ENCODE assay signal across 1 cellular context in the genomic region with DNA sequence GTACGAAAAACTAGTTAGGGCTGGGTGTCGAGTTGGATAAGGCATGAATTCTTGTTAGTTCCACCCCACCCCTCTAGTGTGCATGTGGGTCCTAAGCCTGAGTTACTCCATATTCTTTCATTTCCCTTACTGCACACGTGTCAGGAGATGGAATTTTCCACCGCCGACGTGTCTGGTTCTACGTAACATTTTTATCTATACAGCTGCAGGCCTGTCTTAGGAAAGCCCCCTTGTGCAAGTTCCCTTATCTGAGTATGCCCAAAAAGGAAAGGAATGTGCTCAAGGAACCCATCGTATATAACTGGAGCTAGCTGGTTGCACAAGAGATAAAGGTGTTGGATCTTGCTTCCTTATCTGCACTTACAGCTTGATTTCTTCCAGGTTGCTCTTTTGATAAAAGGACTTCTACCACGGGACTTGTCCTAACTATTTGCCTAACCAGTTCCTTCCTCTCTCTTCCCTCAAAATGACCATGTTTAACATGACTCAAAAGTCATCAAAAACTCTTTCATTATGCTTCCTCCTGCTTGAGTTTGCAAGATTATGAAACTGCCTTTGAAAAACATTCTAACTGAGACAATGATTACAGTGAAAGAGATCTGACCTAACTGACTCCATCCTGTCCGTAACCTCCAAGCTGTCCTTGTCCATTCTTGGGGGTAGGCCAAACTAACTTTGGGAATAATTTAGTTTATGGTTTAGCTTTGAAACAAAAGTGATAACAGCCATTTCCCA.
TF ChIP-seq lines count a peak whose summit lies in the region.

No MANE protein-coding gene starts in this region.

TF ChIP-seq in HepG2, 621 proteins besides CTCF, POLR2A, EP300 and RAD21 (continued from another document and continues in another):
- TF ChIP-seq IRF9 (CRISPR knock-in tag; IDR thresholded peaks at IDR 0.05; ENCODE audit: borderline replicate concordance) (no peak), ETV5 (CRISPR knock-in tag; IDR thresholded peaks at IDR 0.05; ENCODE audit: borderline replicate concordance) (peak; percentile 96), NKX3-1 (CRISPR knock-in tag; IDR thresholded peaks at IDR 0.05) (peak; percentile 83), ZNF792 (CRISPR knock-in tag; IDR thresholded peaks at IDR 0.05) (peak; percentile 73), SRF (IDR thresholded peaks at IDR 0.05; ENCODE audit: low read depth, low read length) (peak; percentile 99), ZNF30 (CRISPR knock-in tag; IDR thresholded peaks at IDR 0.05) (no peak), NFYB (CRISPR knock-in tag; IDR thresholded peaks at IDR 0.05) (no peak), ZSCAN29 (CRISPR knock-in tag; conservative IDR thresholded peaks at IDR 0.05) (0 out of 2 replicates have a peak, but pooled peaks have one; percentile 51), POGZ (CRISPR knock-in tag; IDR thresholded peaks at IDR 0.05) (peak; percentile 89), ATF7 (IDR thresholded peaks at IDR 0.05) (peak; percentile 14; the same call in 1 of the 2 replicates), ATF7 (CRISPR knock-in tag; IDR thresholded peaks at IDR 0.05) (no peak; the same call in 1 of the 2 replicates), ZFP36 (IDR thresholded peaks at IDR 0.05; ENCODE audit: borderline replicate concordance, low read depth, low read length, partially characterized antibody) (no peak), ZNF34 (CRISPR knock-in tag; IDR thresholded peaks at IDR 0.05; ENCODE audit: borderline replicate concordance) (no peak), THYN1 (CRISPR knock-in tag; IDR thresholded peaks at IDR 0.05; ENCODE audit: borderline replicate concordance, low read depth) (no peak), NR2F1 (CRISPR knock-in tag; IDR thresholded peaks at IDR 0.05) (peak in 1 of 2 experiments; percentile 80; a peak in 1 of 4 replicates), KAT7 (CRISPR knock-in tag; IDR thresholded peaks at IDR 0.05; ENCODE audit: borderline replicate concordance) (0 out of 2 replicates have a peak, but pooled peaks have one; percentile 26), DZIP1 (CRISPR knock-in tag; IDR thresholded peaks at IDR 0.05) (no peak), FOXA1 (IDR thresholded peaks at IDR 0.05) (no peak), FOXA1 (CRISPR knock-in tag; IDR thresholded peaks at IDR 0.05) (peak; percentile 68), FOXK1 (CRISPR knock-in tag; IDR thresholded peaks at IDR 0.05; ENCODE audit: borderline replicate concordance, low read depth) (0 out of 2 replicates have a peak, but pooled peaks have one; percentile 41), ZNF709 (CRISPR knock-in tag; IDR thresholded peaks at IDR 0.05) (no peak), CEBPG (CRISPR knock-in tag; IDR thresholded peaks at IDR 0.05) (peak; percentile 93), SP5 (CRISPR knock-in tag; IDR thresholded peaks at IDR 0.05; ENCODE audit: borderline replicate concordance, low read depth) (peak; percentile 19; the same call in 1 of the 2 replicates), PPARG (CRISPR knock-in tag; conservative IDR thresholded peaks at IDR 0.05) (peak; percentile 73; the same call in 1 of the 2 replicates), XRCC5 (optimal IDR thresholded peaks at IDR 0.05; ENCODE audit: low read length) (no peak), PHB2 (IDR thresholded peaks at IDR 0.05; ENCODE audit: partially characterized antibody) (no peak), ZNF547 (CRISPR knock-in tag; IDR thresholded peaks at IDR 0.05) (no peak), MEIS2 (CRISPR knock-in tag; IDR thresholded peaks at IDR 0.05) (peak; percentile 71), ZNF263 (CRISPR knock-in tag; IDR thresholded peaks at IDR 0.05) (no peak), MZF1 (CRISPR knock-in tag; IDR thresholded peaks at IDR 0.05; ENCODE audit: borderline replicate concordance) (no peak), ARNTL (CRISPR knock-in tag; IDR thresholded peaks at IDR 0.05) (peak; percentile 95), ARID2 (CRISPR knock-in tag; IDR thresholded peaks at IDR 0.05; ENCODE audit: borderline replicate concordance) (no peak), ZNF234 (CRISPR knock-in tag; conservative IDR thresholded peaks at IDR 0.05) (no peak), BRD4 (CRISPR knock-in tag; IDR thresholded peaks at IDR 0.05) (peak; percentile 96)
- TF ChIP-seq, protein P1, sequence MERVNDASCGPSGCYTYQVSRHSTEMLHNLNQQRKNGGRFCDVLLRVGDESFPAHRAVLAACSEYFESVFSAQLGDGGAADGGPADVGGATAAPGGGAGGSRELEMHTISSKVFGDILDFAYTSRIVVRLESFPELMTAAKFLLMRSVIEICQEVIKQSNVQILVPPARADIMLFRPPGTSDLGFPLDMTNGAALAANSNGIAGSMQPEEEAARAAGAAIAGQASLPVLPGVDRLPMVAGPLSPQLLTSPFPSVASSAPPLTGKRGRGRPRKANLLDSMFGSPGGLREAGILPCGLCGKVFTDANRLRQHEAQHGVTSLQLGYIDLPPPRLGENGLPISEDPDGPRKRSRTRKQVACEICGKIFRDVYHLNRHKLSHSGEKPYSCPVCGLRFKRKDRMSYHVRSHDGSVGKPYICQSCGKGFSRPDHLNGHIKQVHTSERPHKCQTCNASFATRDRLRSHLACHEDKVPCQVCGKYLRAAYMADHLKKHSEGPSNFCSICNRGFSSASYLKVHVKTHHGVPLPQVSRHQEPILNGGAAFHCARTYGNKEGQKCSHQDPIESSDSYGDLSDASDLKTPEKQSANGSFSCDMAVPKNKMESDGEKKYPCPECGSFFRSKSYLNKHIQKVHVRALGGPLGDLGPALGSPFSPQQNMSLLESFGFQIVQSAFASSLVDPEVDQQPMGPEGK (CRISPR knock-in tag; IDR thresholded peaks at IDR 0.05) = peak; percentile 77
- TF ChIP-seq, protein P2, sequence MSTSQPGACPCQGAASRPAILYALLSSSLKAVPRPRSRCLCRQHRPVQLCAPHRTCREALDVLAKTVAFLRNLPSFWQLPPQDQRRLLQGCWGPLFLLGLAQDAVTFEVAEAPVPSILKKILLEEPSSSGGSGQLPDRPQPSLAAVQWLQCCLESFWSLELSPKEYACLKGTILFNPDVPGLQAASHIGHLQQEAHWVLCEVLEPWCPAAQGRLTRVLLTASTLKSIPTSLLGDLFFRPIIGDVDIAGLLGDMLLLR (CRISPR knock-in tag; IDR thresholded peaks at IDR 0.05) = no peak
- TF ChIP-seq, protein P3, sequence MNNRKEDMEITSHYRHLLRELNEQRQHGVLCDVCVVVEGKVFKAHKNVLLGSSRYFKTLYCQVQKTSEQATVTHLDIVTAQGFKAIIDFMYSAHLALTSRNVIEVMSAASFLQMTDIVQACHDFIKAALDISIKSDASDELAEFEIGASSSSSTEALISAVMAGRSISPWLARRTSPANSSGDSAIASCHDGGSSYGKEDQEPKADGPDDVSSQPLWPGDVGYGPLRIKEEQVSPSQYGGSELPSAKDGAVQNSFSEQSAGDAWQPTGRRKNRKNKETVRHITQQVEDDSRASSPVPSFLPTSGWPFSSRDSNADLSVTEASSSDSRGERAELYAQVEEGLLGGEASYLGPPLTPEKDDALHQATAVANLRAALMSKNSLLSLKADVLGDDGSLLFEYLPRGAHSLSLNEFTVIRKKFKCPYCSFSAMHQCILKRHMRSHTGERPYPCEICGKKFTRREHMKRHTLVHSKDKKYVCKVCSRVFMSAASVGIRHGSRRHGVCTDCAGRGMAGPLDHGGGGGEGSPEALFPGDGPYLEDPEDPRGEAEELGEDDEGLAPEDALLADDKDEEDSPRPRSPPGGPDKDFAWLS (CRISPR knock-in tag; IDR thresholded peaks at IDR 0.05; ENCODE audit: borderline replicate concordance) = no peak
- TF ChIP-seq, protein P4, sequence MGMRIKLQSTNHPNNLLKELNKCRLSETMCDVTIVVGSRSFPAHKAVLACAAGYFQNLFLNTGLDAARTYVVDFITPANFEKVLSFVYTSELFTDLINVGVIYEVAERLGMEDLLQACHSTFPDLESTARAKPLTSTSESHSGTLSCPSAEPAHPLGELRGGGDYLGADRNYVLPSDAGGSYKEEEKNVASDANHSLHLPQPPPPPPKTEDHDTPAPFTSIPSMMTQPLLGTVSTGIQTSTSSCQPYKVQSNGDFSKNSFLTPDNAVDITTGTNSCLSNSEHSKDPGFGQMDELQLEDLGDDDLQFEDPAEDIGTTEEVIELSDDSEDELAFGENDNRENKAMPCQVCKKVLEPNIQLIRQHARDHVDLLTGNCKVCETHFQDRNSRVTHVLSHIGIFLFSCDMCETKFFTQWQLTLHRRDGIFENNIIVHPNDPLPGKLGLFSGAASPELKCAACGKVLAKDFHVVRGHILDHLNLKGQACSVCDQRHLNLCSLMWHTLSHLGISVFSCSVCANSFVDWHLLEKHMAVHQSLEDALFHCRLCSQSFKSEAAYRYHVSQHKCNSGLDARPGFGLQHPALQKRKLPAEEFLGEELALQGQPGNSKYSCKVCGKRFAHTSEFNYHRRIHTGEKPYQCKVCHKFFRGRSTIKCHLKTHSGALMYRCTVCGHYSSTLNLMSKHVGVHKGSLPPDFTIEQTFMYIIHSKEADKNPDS (CRISPR knock-in tag; IDR thresholded peaks at IDR 0.05) = no peak
- TF ChIP-seq, protein P5, sequence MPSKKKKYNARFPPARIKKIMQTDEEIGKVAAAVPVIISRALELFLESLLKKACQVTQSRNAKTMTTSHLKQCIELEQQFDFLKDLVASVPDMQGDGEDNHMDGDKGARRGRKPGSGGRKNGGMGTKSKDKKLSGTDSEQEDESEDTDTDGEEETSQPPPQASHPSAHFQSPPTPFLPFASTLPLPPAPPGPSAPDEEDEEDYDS (CRISPR knock-in tag; IDR thresholded peaks at IDR 0.05) = peak; percentile 5
- TF ChIP-seq, protein P6, sequence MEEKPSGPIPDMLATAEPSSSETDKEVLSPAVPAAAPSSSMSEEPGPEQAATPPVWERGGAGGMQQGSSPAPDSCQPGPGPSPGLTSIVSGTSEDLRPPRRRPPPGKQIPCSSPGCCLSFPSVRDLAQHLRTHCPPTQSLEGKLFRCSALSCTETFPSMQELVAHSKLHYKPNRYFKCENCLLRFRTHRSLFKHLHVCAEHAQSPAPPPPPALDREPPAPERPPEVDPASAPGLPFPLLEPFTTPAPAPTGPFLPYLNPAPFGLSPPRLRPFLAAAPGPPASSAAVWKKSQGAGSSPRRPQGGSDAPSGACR (CRISPR knock-in tag; IDR thresholded peaks at IDR 0.05) = peak; percentile 49; the same call in 1 of the 2 replicates
- TF ChIP-seq, protein P7, sequence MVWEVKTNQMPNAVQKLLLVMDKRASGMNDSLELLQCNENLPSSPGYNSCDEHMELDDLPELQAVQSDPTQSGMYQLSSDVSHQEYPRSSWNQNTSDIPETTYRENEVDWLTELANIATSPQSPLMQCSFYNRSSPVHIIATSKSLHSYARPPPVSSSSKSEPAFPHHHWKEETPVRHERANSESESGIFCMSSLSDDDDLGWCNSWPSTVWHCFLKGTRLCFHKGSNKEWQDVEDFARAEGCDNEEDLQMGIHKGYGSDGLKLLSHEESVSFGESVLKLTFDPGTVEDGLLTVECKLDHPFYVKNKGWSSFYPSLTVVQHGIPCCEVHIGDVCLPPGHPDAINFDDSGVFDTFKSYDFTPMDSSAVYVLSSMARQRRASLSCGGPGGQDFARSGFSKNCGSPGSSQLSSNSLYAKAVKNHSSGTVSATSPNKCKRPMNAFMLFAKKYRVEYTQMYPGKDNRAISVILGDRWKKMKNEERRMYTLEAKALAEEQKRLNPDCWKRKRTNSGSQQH (CRISPR knock-in tag; IDR thresholded peaks at IDR 0.05; ENCODE audit: low read depth) = 0 out of 2 replicates have a peak, but pooled peaks have one; percentile 80
- TF ChIP-seq, protein P8, sequence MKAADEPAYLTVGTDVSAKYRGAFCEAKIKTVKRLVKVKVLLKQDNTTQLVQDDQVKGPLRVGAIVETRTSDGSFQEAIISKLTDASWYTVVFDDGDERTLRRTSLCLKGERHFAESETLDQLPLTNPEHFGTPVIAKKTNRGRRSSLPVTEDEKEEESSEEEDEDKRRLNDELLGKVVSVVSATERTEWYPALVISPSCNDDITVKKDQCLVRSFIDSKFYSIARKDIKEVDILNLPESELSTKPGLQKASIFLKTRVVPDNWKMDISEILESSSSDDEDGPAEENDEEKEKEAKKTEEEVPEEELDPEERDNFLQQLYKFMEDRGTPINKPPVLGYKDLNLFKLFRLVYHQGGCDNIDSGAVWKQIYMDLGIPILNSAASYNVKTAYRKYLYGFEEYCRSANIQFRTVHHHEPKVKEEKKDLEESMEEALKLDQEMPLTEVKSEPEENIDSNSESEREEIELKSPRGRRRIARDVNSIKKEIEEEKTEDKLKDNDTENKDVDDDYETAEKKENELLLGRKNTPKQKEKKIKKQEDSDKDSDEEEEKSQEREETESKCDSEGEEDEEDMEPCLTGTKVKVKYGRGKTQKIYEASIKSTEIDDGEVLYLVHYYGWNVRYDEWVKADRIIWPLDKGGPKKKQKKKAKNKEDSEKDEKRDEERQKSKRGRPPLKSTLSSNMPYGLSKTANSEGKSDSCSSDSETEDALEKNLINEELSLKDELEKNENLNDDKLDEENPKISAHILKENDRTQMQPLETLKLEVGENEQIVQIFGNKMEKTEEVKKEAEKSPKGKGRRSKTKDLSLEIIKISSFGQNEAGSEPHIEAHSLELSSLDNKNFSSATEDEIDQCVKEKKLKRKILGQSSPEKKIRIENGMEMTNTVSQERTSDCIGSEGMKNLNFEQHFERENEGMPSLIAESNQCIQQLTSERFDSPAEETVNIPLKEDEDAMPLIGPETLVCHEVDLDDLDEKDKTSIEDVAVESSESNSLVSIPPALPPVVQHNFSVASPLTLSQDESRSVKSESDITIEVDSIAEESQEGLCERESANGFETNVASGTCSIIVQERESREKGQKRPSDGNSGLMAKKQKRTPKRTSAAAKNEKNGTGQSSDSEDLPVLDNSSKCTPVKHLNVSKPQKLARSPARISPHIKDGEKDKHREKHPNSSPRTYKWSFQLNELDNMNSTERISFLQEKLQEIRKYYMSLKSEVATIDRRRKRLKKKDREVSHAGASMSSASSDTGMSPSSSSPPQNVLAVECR (CRISPR knock-in tag; IDR thresholded peaks at IDR 0.05; ENCODE audit: borderline replicate concordance) = peak; percentile 40; the same call in 1 of the 2 replicates
